In the genomic region with DNA sequence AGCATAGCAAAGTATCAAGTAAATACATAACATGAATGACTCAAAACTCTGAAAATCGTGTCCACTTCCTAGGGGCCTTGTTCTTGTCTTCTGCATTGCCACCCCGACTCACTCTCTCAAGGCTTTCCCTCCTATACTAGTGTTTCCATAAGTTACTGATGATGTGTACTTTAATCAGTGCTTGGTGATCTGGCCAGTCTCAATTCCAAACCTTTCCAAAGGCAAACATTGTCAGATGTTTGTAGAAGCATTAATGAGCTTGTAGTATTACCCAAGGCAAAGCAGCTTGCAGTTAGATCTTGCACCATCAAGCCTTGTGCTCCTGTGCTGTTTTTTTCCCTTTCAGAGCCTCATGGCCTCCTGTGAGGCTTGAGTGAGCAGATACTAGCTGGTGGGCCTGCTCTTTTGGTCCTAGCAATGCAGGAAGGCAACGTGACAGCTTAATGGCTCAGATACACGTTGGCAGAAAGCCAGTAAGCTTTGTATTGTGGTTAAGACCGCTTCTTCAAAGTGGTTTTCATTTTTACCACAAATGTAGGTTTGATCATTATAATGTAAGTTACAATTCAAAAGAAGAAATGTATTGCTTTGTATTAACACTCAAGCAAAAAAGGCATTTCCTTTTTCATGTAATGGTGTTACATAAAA, we compare ENCODE assay signal across 8 cellular contexts. TPM values are rescaled to one million over a fixed set of nuclear protein-coding genes. Genes with fewer than 3 reads are reported as not detected.
DNase-seq lines count a peak whose midpoint lies in the region; TF ChIP-seq lines count a peak whose summit lies in the region.

No MANE protein-coding gene starts in this region.

- no peaks in the 10 kb centered on the region for H3K27me3 ChIP-seq in neural progenitor cell
- no peaks in the 10 kb centered on the region for H3K27me3 ChIP-seq in spleen (replicated peaks in 1 of 7)

- intact Hi-C loops in spleen (cut with DNase I; ENCODE audit: low total_unique reads), result no loop called here

- DNase-seq in activated gamma-delta T cell treated with Interleukin-2 at 50 U/mL for 16 hours (peak; percentile 29), activated gamma-delta T cell (lab: John Stamatoyannopoulos, UW) (no peak), HFFc6 (peak; percentile 76), MV-4-11 (lab: John Stamatoyannopoulos, UW) (peak; percentile 94), cerebellar cortex (ENCODE audit: low spot score) (peak; percentile 35), neural progenitor cell (ENCODE audit: low spot score) (peak; percentile 16), spleen (no peak)
- peak; percentile 54 for DNase-seq in T-helper 2 cell treated with Interferon-gamma antibody and Interleukin-4, amounts not matched to agents 5 μg/mL and 100 μg/mL, for 36 hours (ENCODE audit: low spot score)

- H3K9me3 Mint-ChIP-seq in HFFc6, result no peaks in the 10 kb centered on the region
- H3K9me3 Mint-ChIP-seq in T-helper 2 cell treated with Interferon-gamma antibody and Interleukin-4, amounts not matched to agents 5 μg/mL and 100 μg/mL, for 36 hours, result no peaks in the 10 kb centered on the region
- H3K9me3 Mint-ChIP-seq in neural progenitor cell, result no peaks in the 10 kb centered on the region

- no peaks in the 10 kb centered on the region for H3K27me3 Mint-ChIP-seq in HFFc6 (ENCODE audit: insufficient read depth)
- H3K27me3 Mint-ChIP-seq in T-helper 2 cell treated with Interferon-gamma antibody and Interleukin-4, amounts not matched to agents 5 μg/mL and 100 μg/mL, for 36 hours (ENCODE audit: low read depth), result no peaks in the 10 kb centered on the region
- no peaks in the 10 kb centered on the region for H3K27me3 Mint-ChIP-seq in neural progenitor cell (ENCODE audit: insufficient read depth, low read depth)

- H3K27ac Mint-ChIP-seq in HFFc6 (peak overlapping the region; percentile 77), neural progenitor cell (no peak overlapping the region)
- peak overlapping the region; percentile 68 for H3K27ac Mint-ChIP-seq in T-helper 2 cell treated with Interferon-gamma antibody and Interleukin-4, amounts not matched to agents 5 μg/mL and 100 μg/mL, for 36 hours

- TF ChIP-seq CTCF in HFFc6 (IDR thresholded peaks at IDR 0.05) (no peak), neural progenitor cell (IDR thresholded peaks at IDR 0.05) (no peak), spleen (IDR thresholded peaks at IDR 0.05 in 8 of 11, conservative IDR thresholded peaks at IDR 0.05 in 3 of 11) (no peak)

- H3K4me3 Mint-ChIP-seq in HFFc6 (peak overlapping the region; percentile 43), neural progenitor cell (no peak overlapping the region)
- H3K4me3 Mint-ChIP-seq in T-helper 2 cell treated with Interferon-gamma antibody and Interleukin-4, amounts not matched to agents 5 μg/mL and 100 μg/mL, for 36 hours, result peak overlapping the region; percentile 62

- H3K9me3 ChIP-seq in neural progenitor cell (ENCODE audit: low read depth) (no peaks in the 10 kb centered on the region), spleen (no peaks in the 10 kb centered on the region)

- H3K27ac ChIP-seq in neural progenitor cell (no peak overlapping the region), spleen (peak overlapping the region in 4 of 8 donors; percentile 6 to 34 (median 10))

- peaks cover 49% of the 10 kb centered on the region for H3K4me1 ChIP-seq in neural progenitor cell
- peaks cover 11 to 67% (median 28%) of the 10 kb centered on the region in 6 donors for H3K4me1 ChIP-seq in spleen

- WGBS in spleen, 5 donors, result 30 to 37% (median 34%) methylated on average over 5 of the region's 5 CpGs

- no peak for TF ChIP-seq POLR2A in spleen (IDR thresholded peaks at IDR 0.05)

- H3K36me3 ChIP-seq in neural progenitor cell (no peaks in the 10 kb centered on the region), spleen (peaks cover 0 to 10% (median 3%) of the 10 kb centered on the region in 6 donors)

- H2AFZ ChIP-seq in neural progenitor cell (replicated peaks), result no peak overlapping the region

- H3K4me3 ChIP-seq in neural progenitor cell (no peak overlapping the region), spleen (no peak overlapping the region)

- no peak overlapping the region for H3K4me2 ChIP-seq in neural progenitor cell

- peaks cover 100% of the 10 kb centered on the region for H3K79me2 ChIP-seq in neural progenitor cell (ENCODE audit: low read depth)

- H3K4me1 Mint-ChIP-seq in HFFc6 (ENCODE audit: low read depth), result peaks cover 73% of the 10 kb centered on the region
- H3K4me1 Mint-ChIP-seq in T-helper 2 cell treated with Interferon-gamma antibody and Interleukin-4, amounts not matched to agents 5 μg/mL and 100 μg/mL, for 36 hours (ENCODE audit: low read depth), result peaks cover 73% of the 10 kb centered on the region
- peaks cover 33% of the 10 kb centered on the region for H3K4me1 Mint-ChIP-seq in neural progenitor cell

- no peaks in the 10 kb centered on the region for H3F3A ChIP-seq in neural progenitor cell (ENCODE audit: low read depth)

- H3K36me3 Mint-ChIP-seq in HFFc6 (ENCODE audit: low read depth), result peaks cover 12% of the 10 kb centered on the region; the same call in 1 of the 2 replicates
- H3K36me3 Mint-ChIP-seq in T-helper 2 cell treated with Interferon-gamma antibody and Interleukin-4, amounts not matched to agents 5 μg/mL and 100 μg/mL, for 36 hours (ENCODE audit: low read depth), result peaks cover 35% of the 10 kb centered on the region
- H3K36me3 Mint-ChIP-seq in neural progenitor cell, result peaks cover 11% of the 10 kb centered on the region

- no peak overlapping the region for H3K9ac ChIP-seq in neural progenitor cell

- peaks cover 75% of the 10 kb centered on the region for H4K20me1 ChIP-seq in neural progenitor cell (ENCODE audit: low read depth)

RNA-seq across cellular contexts. Expression of a gene that starts 51.8 kb away (rescaled TPM):
- 10 to 100 TPM; 60.9 to 71.7 (median 69.0) TPM for total RNA-seq in HFFc6 (2021; fragmentation: NEBNext Ultra II Directional; extraction: Animal tissue kit (Norgen Biotek cat#: 25700))
- total RNA-seq in neural progenitor cell (ENCODE audit: low replicate concordance) (105 and 120 TPM in 2 replicates), spleen (10 to 100 TPM; 68.2 to 91.9 (median 81.6) TPM)
- 10 to 100 TPM; 18.4 to 28.7 (median 28.6) TPM for polyA plus RNA-seq in spleen

Comparison
In these comparisons a context has a peak if more than half of its experiments do, and no peak if none do; other contexts are left out.
1. DNase-seq: peak in activated gamma-delta T cell treated with Interleukin-2 at 50 U/mL for 16 hours (single experiment), HFFc6 (single experiment), MV-4-11 (single experiment), T-helper 2 cell treated with Interferon-gamma antibody and Interleukin-4, amounts not matched to agents 5 μg/mL and 100 μg/mL, for 36 hours (single experiment), cerebellar cortex (single experiment) and neural progenitor cell (single experiment); none in activated gamma-delta T cell (single experiment) and spleen (single experiment).